In the genomic region with DNA sequence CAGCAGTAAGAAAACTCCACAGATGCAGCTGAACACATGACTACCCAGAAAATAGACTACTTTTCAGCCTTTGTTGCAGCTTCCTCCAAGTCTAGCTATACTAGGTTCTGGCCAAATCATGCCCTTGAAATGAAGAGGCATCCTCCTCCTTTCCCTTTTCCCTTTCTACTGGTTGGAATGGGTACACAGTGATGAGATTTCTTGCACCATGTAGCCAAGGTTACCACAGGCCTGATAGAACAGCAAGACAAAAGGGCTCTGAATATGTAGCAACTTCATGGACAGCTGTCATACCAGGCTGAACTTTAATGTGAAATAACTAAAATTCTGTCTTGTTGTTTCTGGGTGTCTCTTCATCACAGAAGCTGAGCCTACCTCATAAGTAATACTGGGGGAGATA, we compare ENCODE assay signal across 25 cellular contexts.
"Had no signal": no experiment of that assay in that cellular context is flagged by ENCODE, and none has a peak within 500 bp of the region (broad histone marks: within the 10 kb centered on the region; RNA-seq: fewer than 3 reads in every experiment).

No MANE protein-coding gene starts in this region.

- ATAC-seq: activated T-cell treated with anti-CD3 and anti-CD28 coated beads, Interleukin-2, amount 50 U/mL, for 4 hours; Panc1; Right ventricle myocardium inferior; WTC11 had no signal

- H3K4me3 ChIP-seq: SK-N-MC had no signal

- H3K27ac ChIP-seq: SK-N-MC had no signal

- DNase-seq: activated CD4-positive, alpha-beta memory T cell treated with anti-CD3 and anti-CD28 coated beads for 36 hours; activated CD4-positive, alpha-beta T cell treated with anti-CD3 and anti-CD28 coated beads, Interleukin-2, amount 10 ng/mL, durations not matched to agents 7 days and 5 days; activated CD4-positive, CD25-positive, alpha-beta regulatory T cell treated with anti-CD3 and anti-CD28 coated beads, Interleukin-2, amount 50 U/mL, for 72 hours; activated CD8-positive, alpha-beta memory T cell treated with anti-CD3 and anti-CD28 coated beads for 24 hours; activated effector memory CD4-positive, alpha-beta T cell treated with anti-CD3 and anti-CD28 coated beads, Interleukin-2, amount 50 U/mL, for 16 hours; activated naive CD4-positive, alpha-beta T cell treated with anti-CD3 and anti-CD28 coated beads for 36 hours; activated T-cell treated with anti-CD3 and anti-CD28 coated beads, Interleukin-2, amount 50 U/mL, for 4 hours; cerebellar nuclear complex; KBM-7; NCI-H1105 treated with DMSO at 0.1 percent for 48 hours; NCI-H1436 treated with DMSO at 0.1 percent for 48 hours; NCI-H187; NCI-H2081; NCI-H2171 treated with DMSO at 0.1 percent for 48 hours; NCI-H345; NCI-H510A treated with DMSO at 0.1 percent for 48 hours; NCI-H69; NK-92 treated with Interleukin-12 subunit alpha and Interleukin-12 subunit beta, amount 100 ng/mL, for 24 hours; OCI-M1; RPMI8226; SW 1271 had no signal
